In genomic region chr10:95246582-95247051, GRCh38 we compare ENCODE assay signal across 8 cellular contexts. TPM values are rescaled to one million over a fixed set of nuclear protein-coding genes. Genes with fewer than 3 reads are reported as not detected.
A peak's percentile ranks its signal among the peaks of the same experiment; 100 is the strongest.
DNase-seq lines count a peak whose midpoint lies in the region; ATAC-seq and TF ChIP-seq lines count a peak whose summit lies in the region.

No MANE protein-coding gene starts in this region.

- in situ Hi-C loops in HAP-1 (cut with MboI; ENCODE audit: low sequenced_read_pairs) = loop anchor here (5.0 kb wide), 1 partner anchor 116 kb away; no protein-coding TSS in a partner anchor

- H3K4me1 Mint-ChIP-seq in activated CD8-positive, alpha-beta T cell treated with anti-CD3 and anti-CD28 coated beads for 36 hours (ENCODE audit: low read depth) = peaks cover 4% of the 10 kb centered on the region
- peaks cover 0 to 38% (median 0%) of the 10 kb centered on the region in 7 donors for H3K4me1 Mint-ChIP-seq in naive thymus-derived CD4-positive, alpha-beta T cell

- peak; percentile 80 for TF ChIP-seq CTCF in activated CD8-positive, alpha-beta T cell treated with anti-CD3 and anti-CD28 coated beads for 36 hours (IDR thresholded peaks at IDR 0.05)
- TF ChIP-seq CTCF in epithelial cell of proximal tubule (conservative IDR thresholded peaks at IDR 0.05; ENCODE audit: low read depth, low read length) (peak; percentile 88), stomach (IDR thresholded peaks at IDR 0.05) (peak in 5 of 7 experiments; percentile 30 to 81 (median 67))

- CTCF ChIA-PET in activated CD8-positive, alpha-beta T cell treated with anti-CD3 and anti-CD28 coated beads for 36 hours (lab: Charles Lee) = interaction anchor here (0.6 to 8.2 kb wide), 25 partner anchors 9 to 1055 kb away, joined by 3 to 244 read pairs (median 3); no protein-coding TSS in a partner anchor
- CTCF ChIA-PET in naive thymus-derived CD4-positive, alpha-beta T cell (lab: Charles Lee) = interaction anchor here (0.7 to 1.3 kb wide), 2 partner anchors 116 to 243 kb away, joined by 3 to 6 read pairs; no protein-coding TSS in a partner anchor

- H3K4me1 ChIP-seq in HAP-1 (no peaks in the 10 kb centered on the region), stomach (peaks cover 7 to 33% (median 14%) of the 10 kb centered on the region in 4 donors)
- no peaks in the 10 kb centered on the region for H3K4me1 ChIP-seq in naive thymus-derived CD4-positive, alpha-beta T cell (ENCODE audit: control insufficient read depth in 2 of 2, insufficient read depth in 2 of 2, low read length in 2 of 2)

- no peak for TF ChIP-seq POLR2A in stomach (IDR thresholded peaks at IDR 0.05)

- 0 to 19% (median 11%) methylated on average over 1 of the region's 1 CpG for WGBS in stomach, 5 donors

- POLR2A ChIA-PET in activated CD8-positive, alpha-beta T cell treated with anti-CD3 and anti-CD28 coated beads for 36 hours (lab: Charles Lee) = interaction anchor here (1.0 to 1.8 kb wide), 2 partner anchors 15 to 115 kb away, joined by 3 to 8 read pairs; no protein-coding TSS in a partner anchor
- POLR2A ChIA-PET in naive thymus-derived CD4-positive, alpha-beta T cell (lab: Charles Lee) = no interaction called here

- H3K4me3 ChIP-seq in HAP-1 = no peak overlapping the region
- H3K4me3 ChIP-seq in epithelial cell of proximal tubule (ENCODE audit: low read depth, low read length) = no peak overlapping the region
- no peak overlapping the region for H3K4me3 ChIP-seq in naive thymus-derived CD4-positive, alpha-beta T cell (ENCODE audit: low read length)
- H3K4me3 ChIP-seq in stomach = no peak overlapping the region

- intact Hi-C loops in activated CD8-positive, alpha-beta T cell treated with anti-CD3 and anti-CD28 coated beads for 36 hours (cut with micrococcal nuclease) = loop anchor here (2.0 to 10.0 kb wide), 2 partner anchors 114 to 612 kb away; no protein-coding TSS in a partner anchor
- intact Hi-C loops in naive thymus-derived CD4-positive, alpha-beta T cell (cut with micrococcal nuclease) = loop anchor here (1.0 to 2.0 kb wide), 2 partner anchors 48 to 117 kb away; no protein-coding TSS in a partner anchor
- intact Hi-C loops in stomach (cut with DNase I; ENCODE audit: low total_unique reads) = loop anchor here (5.0 kb wide), 1 partner anchor 116 kb away; no protein-coding TSS in a partner anchor

- no peak overlapping the region for H3K4me3 Mint-ChIP-seq in activated CD8-positive, alpha-beta T cell treated with anti-CD3 and anti-CD28 coated beads for 36 hours
- no peak overlapping the region for H3K4me3 Mint-ChIP-seq in naive thymus-derived CD4-positive, alpha-beta T cell

- peak; percentile 75 for ATAC-seq in activated CD8-positive, alpha-beta T cell treated with anti-CD3 and anti-CD28 coated beads for 36 hours
- peak; percentile 72 for ATAC-seq in naive thymus-derived CD4-positive, alpha-beta T cell
- no peak for ATAC-seq in HG02884 (IDR thresholded peaks at IDR 0.05; ENCODE audit: unreplicated experiment)

- H3K9me3 Mint-ChIP-seq in activated CD8-positive, alpha-beta T cell treated with anti-CD3 and anti-CD28 coated beads for 36 hours = no peaks in the 10 kb centered on the region
- no peaks in the 10 kb centered on the region for H3K9me3 Mint-ChIP-seq in naive thymus-derived CD4-positive, alpha-beta T cell

- no peak overlapping the region for H3K27ac Mint-ChIP-seq in activated CD8-positive, alpha-beta T cell treated with anti-CD3 and anti-CD28 coated beads for 36 hours
- no peak overlapping the region for H3K27ac Mint-ChIP-seq in naive thymus-derived CD4-positive, alpha-beta T cell

- H3K27me3 Mint-ChIP-seq in activated CD8-positive, alpha-beta T cell treated with anti-CD3 and anti-CD28 coated beads for 36 hours = peaks cover 9% of the 10 kb centered on the region
- peaks cover 2 to 28% (median 14%) of the 10 kb centered on the region in 5 donors for H3K27me3 Mint-ChIP-seq in naive thymus-derived CD4-positive, alpha-beta T cell

- H3K27me3 ChIP-seq in HAP-1 (ENCODE audit: low read depth) = no peaks in the 10 kb centered on the region
- no peaks in the 10 kb centered on the region for H3K27me3 ChIP-seq in naive thymus-derived CD4-positive, alpha-beta T cell (ENCODE audit: control insufficient read depth in 2 of 2, insufficient read depth in 2 of 2, low read length in 2 of 2)
- no peaks in the 10 kb centered on the region for H3K27me3 ChIP-seq in stomach

- DNase-seq in DMS53 (lab: John Stamatoyannopoulos, UW) (peak; percentile 83), HAP-1 (ENCODE audit: low spot score in 2 of 2) (peak; percentile 47 to 85), NCI-H460 (ENCODE audit: extremely low read depth, low read depth) (peak; percentile 67), epithelial cell of proximal tubule (ENCODE audit: low read depth) (no peak), stomach (peak; percentile 79)
- peak; percentile 88 for DNase-seq in activated CD8-positive, alpha-beta T cell treated with anti-CD3 and anti-CD28 coated beads for 36 hours
- DNase-seq in naive thymus-derived CD4-positive, alpha-beta T cell = peak in 7 of 9 donors; percentile 25 to 65 (median 43)

- no peaks in the 10 kb centered on the region for H3K9me3 ChIP-seq in HAP-1
- no peaks in the 10 kb centered on the region for H3K9me3 ChIP-seq in naive thymus-derived CD4-positive, alpha-beta T cell (ENCODE audit: control insufficient read depth in 2 of 3, low read length in 3 of 3)
- no peaks in the 10 kb centered on the region for H3K9me3 ChIP-seq in stomach

- no peak for TF ChIP-seq EP300 in stomach (IDR thresholded peaks at IDR 0.05)

- H3K27ac ChIP-seq in naive thymus-derived CD4-positive, alpha-beta T cell (ENCODE audit: low read depth, low read length) = no peak overlapping the region
- H3K27ac ChIP-seq in stomach = peak overlapping the region in 4 of 5 donors; percentile 27 to 64 (median 52)

- H3K36me3 Mint-ChIP-seq in activated CD8-positive, alpha-beta T cell treated with anti-CD3 and anti-CD28 coated beads for 36 hours (ENCODE audit: low read depth) = no peaks in the 10 kb centered on the region
- H3K36me3 Mint-ChIP-seq in naive thymus-derived CD4-positive, alpha-beta T cell = no peaks in the 10 kb centered on the region

- H3K36me3 ChIP-seq in HAP-1 (replicated peaks) (peaks cover 17% of the 10 kb centered on the region), stomach (peaks cover 19 to 79% (median 49%) of the 10 kb centered on the region in 4 donors)
- no peaks in the 10 kb centered on the region for H3K36me3 ChIP-seq in naive thymus-derived CD4-positive, alpha-beta T cell (ENCODE audit: control insufficient read depth in 2 of 3, insufficient read depth in 3 of 3, low read length in 3 of 3)

RNA-seq across cellular contexts. Expression of gene PDLIM1, which starts 44.2 kb away (rescaled TPM):
- 19.4 and 21.0 TPM in 2 replicates for total RNA-seq in NCI-H460 (2014; rRNA removed; shearing (Covaris generic))
- polyA plus RNA-seq in NCI-H460 (2014; cell fraction: nucleus; rRNA removed) = 12.8 and 15.6 TPM in 2 replicates
- 1 to 10 TPM in 1 of 2 experiments, under 1 TPM in 1; 0.74 to 1.1 TPM for total RNA-seq in activated CD8-positive, alpha-beta T cell treated with anti-CD3 and anti-CD28 coated beads for 36 hours
- total RNA-seq in epithelial cell of proximal tubule (43.8 and 117 TPM in 2 replicates), stomach (100 to 1,000 TPM in 2 of 5 donors, 10 to 100 TPM in 3; 41.7 to 231 (median 83.9) TPM)
- total RNA-seq in naive thymus-derived CD4-positive, alpha-beta T cell = 10 to 100 TPM in 2 of 5 experiments, under 1 TPM in 3; 0.32 to 27.6 (median 0.61) TPM
- 1 to 10 TPM in 1 of 2 donors, under 1 TPM in 1; 0.89 to 1.2 TPM for polyA plus RNA-seq in naive thymus-derived CD4-positive, alpha-beta T cell
- polyA plus RNA-seq in stomach = 100 to 1,000 TPM; 168 to 289 (median 277) TPM

RNA-seq across cellular contexts. Expression of gene ACSM6, which starts 52.6 kb away (rescaled TPM):
- total RNA-seq in NCI-H460 (2014; rRNA removed; shearing (Covaris generic)) = not detected in 2 replicates
- 1.0 and 1.4 TPM in 2 replicates for polyA plus RNA-seq in NCI-H460 (2014; cell fraction: nucleus; rRNA removed)
- not detected for total RNA-seq in activated CD8-positive, alpha-beta T cell treated with anti-CD3 and anti-CD28 coated beads for 36 hours
- total RNA-seq in epithelial cell of proximal tubule = not detected in 2 replicates
- total RNA-seq in naive thymus-derived CD4-positive, alpha-beta T cell = not detected
- polyA plus RNA-seq in naive thymus-derived CD4-positive, alpha-beta T cell = not detected
- 1 to 10 TPM in 1 of 5 donors, under 1 TPM in 1, not detected in 3; 0.58 to 7.2 TPM for total RNA-seq in stomach
- 1 to 10 TPM in 1 of 3 donors, under 1 TPM in 2; 0.13 to 7.5 (median 0.68) TPM for polyA plus RNA-seq in stomach
